In the genomic region with DNA sequence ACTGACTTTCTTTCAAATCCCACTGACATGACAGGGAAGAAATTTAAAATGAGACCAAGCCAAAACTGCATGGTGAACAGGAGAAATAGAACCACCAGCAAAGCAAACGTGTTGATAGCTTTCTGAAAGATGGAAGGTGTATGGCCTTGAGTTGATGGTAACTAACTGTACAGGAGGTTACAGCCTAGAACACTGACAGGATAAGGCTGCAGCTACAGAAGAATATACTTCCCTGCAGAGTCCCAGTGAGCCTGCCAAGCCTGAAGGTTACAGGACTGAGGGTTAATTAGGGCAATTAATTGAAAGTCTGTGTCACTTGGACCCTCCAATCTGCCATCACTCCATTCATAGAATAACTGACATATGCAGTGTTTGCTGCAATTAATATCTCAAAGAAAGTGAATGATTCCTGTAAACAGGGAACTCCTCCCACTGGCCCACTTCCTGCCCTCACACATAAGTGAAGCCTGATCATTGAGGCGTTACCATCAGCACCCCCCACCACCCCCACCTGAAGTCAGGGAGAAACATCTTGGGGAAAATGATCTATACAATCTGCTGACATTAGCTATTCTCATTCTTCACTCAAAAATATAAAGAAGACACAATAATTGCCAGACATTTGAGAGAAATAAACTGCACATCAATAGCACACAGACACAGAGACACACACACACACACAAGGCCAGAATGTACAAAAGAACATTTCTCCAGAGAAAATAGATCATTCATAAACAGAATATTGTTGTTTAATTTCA, we compare ENCODE assay signal across 15 cellular contexts.
DNase-seq lines count a peak whose midpoint lies in the region; ATAC-seq, FAIRE-seq and TF ChIP-seq lines count a peak whose summit lies in the region.
"Had no signal": no experiment of that assay in that cellular context is flagged by ENCODE, and none has a peak within 500 bp of the region (broad histone marks: within the 10 kb centered on the region; RNA-seq: fewer than 3 reads in every experiment).

No MANE protein-coding gene starts in this region.

- intact Hi-C loops in CD4-positive, alpha-beta memory T cell (cut with micrococcal nuclease) = no loop called here

- FAIRE-seq in GM12891 (lab: Jason Lieb, UNC) = peak; percentile 58

- no peak overlapping the region for H3K4me3 Mint-ChIP-seq in CD4-positive, alpha-beta memory T cell
- H3K4me3 Mint-ChIP-seq in osteocyte (ENCODE audit: unreplicated experiment) = no peak overlapping the region
- H3K4me3 Mint-ChIP-seq: CD4-positive, CD25-positive, alpha-beta regulatory T cell had no signal

- POLR2A ChIA-PET in CD4-positive, alpha-beta memory T cell (lab: Charles Lee; ENCODE audit: partially characterized antibody) = no interaction called here

- H3K4me3 ChIP-seq in CD4-positive, alpha-beta memory T cell (ENCODE audit: low read length in 2 of 2) = no peak overlapping the region
- H3K4me3 ChIP-seq: coronary artery, Peyer's patch, psoas muscle had no signal

- H3K36me3 ChIP-seq in CD4-positive, alpha-beta memory T cell (ENCODE audit: insufficient read depth, low read length) = no peaks in the 10 kb centered on the region
- H3K36me3 ChIP-seq: Peyer's patch had no signal

- H3K36me3 Mint-ChIP-seq in CD4-positive, alpha-beta memory T cell = peaks cover 0 to 5% of the 10 kb centered on the region in 2 donors
- H3K36me3 Mint-ChIP-seq in osteocyte (ENCODE audit: unreplicated experiment) = no peaks in the 10 kb centered on the region
- H3K36me3 Mint-ChIP-seq: CD4-positive, CD25-positive, alpha-beta regulatory T cell had no signal

- DNase-seq in GM12891 (ENCODE audit: insufficient read length, low spot score) (no peak), NCI-H1694 treated with DMSO at 0.1 percent for 48 hours (lab: John Stamatoyannopoulos, UW) (peak; percentile 93), osteocyte (ENCODE audit: extremely low spot score, unreplicated experiment) (no peak), NCI-H2196 treated with DMSO at 0.1 percent for 48 hours (lab: John Stamatoyannopoulos, UW; ENCODE audit: unreplicated experiment) (no peak), cerebellar nuclear complex (lab: John Stamatoyannopoulos, UW) (no peak)
- DNase-seq in CD4-positive, alpha-beta memory T cell = no peak
- DNase-seq: amygdala; midbrain; psoas muscle; stimulated activated naive CD4-positive, alpha-beta T cell treated with Interleukin-2 at 50 U/mL for 16 hours had no signal

- H3K4me1 ChIP-seq in CD4-positive, alpha-beta memory T cell (ENCODE audit: insufficient read depth, low read length) = peaks cover 8% of the 10 kb centered on the region
- H3K4me1 ChIP-seq: psoas muscle had no signal

- CTCF ChIA-PET in CD4-positive, alpha-beta memory T cell (lab: Charles Lee; ENCODE audit: partially characterized antibody) = interaction anchor here (1.2 kb wide), 1 partner anchor 24 kb away, joined by 7 read pairs; no protein-coding TSS in a partner anchor

- ATAC-seq in GM19023 (IDR thresholded peaks at IDR 0.05; ENCODE audit: unreplicated experiment) (peak; percentile 73), HG02884 (IDR thresholded peaks at IDR 0.05; ENCODE audit: unreplicated experiment) (peak; percentile 89)
- ATAC-seq: psoas muscle had no signal

- H3K9me3 ChIP-seq in CD4-positive, alpha-beta memory T cell (ENCODE audit: control insufficient read depth in 1 of 2, low read length in 2 of 2) = no peaks in the 10 kb centered on the region
- H3K9me3 ChIP-seq: Peyer's patch, psoas muscle had no signal

- H3K27ac Mint-ChIP-seq in CD4-positive, alpha-beta memory T cell = peak overlapping the region in 3 of 7 donors; percentile 0 to 49 (median 15)
- no peak overlapping the region for H3K27ac Mint-ChIP-seq in osteocyte (ENCODE audit: unreplicated experiment)
- H3K27ac Mint-ChIP-seq: CD4-positive, CD25-positive, alpha-beta regulatory T cell had no signal

- H3K4me1 Mint-ChIP-seq in CD4-positive, alpha-beta memory T cell = peaks cover 8 to 10% (median 9%) of the 10 kb centered on the region in 4 donors
- H3K4me1 Mint-ChIP-seq in osteocyte (ENCODE audit: unreplicated experiment) = no peaks in the 10 kb centered on the region

- H3K27me3 Mint-ChIP-seq in CD4-positive, alpha-beta memory T cell = no peaks in the 10 kb centered on the region
- H3K27me3 Mint-ChIP-seq in osteocyte (ENCODE audit: unreplicated experiment) = peaks cover 12% of the 10 kb centered on the region

- TF ChIP-seq CTCF in osteocyte (IDR thresholded peaks at IDR 0.05) = no peak

- no peak for TF ChIP-seq POLR2A in GM12891 (IDR thresholded peaks at IDR 0.05; ENCODE audit: low read depth, low read length)

- peaks cover 0 to 4% (median 0%) of the 10 kb centered on the region in 8 donors for H3K9me3 Mint-ChIP-seq in CD4-positive, alpha-beta memory T cell
- peaks cover 5% of the 10 kb centered on the region for H3K9me3 Mint-ChIP-seq in osteocyte (ENCODE audit: unreplicated experiment)

- H3K27ac ChIP-seq in CD4-positive, alpha-beta memory T cell (ENCODE audit: low read depth, low read length) = no peak overlapping the region
- H3K27ac ChIP-seq: coronary artery, Peyer's patch, psoas muscle had no signal

- no peaks in the 10 kb centered on the region for H3K27me3 ChIP-seq in CD4-positive, alpha-beta memory T cell (ENCODE audit: insufficient read depth, low read length)
- H3K27me3 ChIP-seq: Peyer's patch had no signal

TF ChIP-seq in GM12891, 5 proteins besides CTCF, POLR2A, EP300 and RAD21:
- TF ChIP-seq PAX5 (IDR thresholded peaks at IDR 0.05; ENCODE audit: insufficient read depth, low read length, severe bottlenecking) = no peak
- TF ChIP-seq SPI1 (IDR thresholded peaks at IDR 0.05; ENCODE audit: low read depth, low read length) = peak; percentile 41; the same call in 1 of the 2 replicates
TF ChIP-seq in GM12891: peak in this region for 1.
